ENCODE assay signal across 34 cellular contexts in the genomic region with DNA sequence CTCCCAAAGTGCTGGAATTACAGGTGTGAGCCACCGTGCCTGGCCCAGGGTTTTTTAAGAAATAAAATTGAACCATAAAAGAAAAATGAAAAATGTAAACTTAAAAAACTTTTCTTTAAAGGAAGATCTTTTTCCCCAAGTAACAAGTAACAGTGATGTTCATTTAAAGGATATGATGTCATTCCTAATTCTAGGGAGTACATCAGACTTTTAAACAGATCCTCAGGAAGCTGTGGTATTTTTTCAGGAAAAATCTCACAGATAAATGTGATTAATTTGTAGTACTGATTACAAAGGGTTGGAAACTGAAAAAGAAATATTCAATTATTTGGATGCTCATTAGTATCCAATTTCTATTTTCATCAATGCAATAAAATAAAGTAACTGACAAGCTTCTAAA. TPM values are rescaled to one million over a fixed set of nuclear protein-coding genes. Genes with fewer than 3 reads are reported as not detected.
"Had no signal": no experiment of that assay in that cellular context is flagged by ENCODE, and none has a peak within 500 bp of the region (broad histone marks: within the 10 kb centered on the region; RNA-seq: fewer than 3 reads in every experiment).

No MANE protein-coding gene starts in this region.

- DNase-seq: activated CD4-positive, alpha-beta T cell treated with anti-CD3 and anti-CD28 coated beads for 1 hour; activated CD4-positive, alpha-beta T cell treated with anti-CD3 and anti-CD28 coated beads for 48 hours; activated CD4-positive, CD25-positive, alpha-beta regulatory T cell; activated CD8-positive, alpha-beta T cell treated with anti-CD3 and anti-CD28 coated beads for 36 hours; activated effector memory CD4-positive, alpha-beta T cell treated with anti-CD3 and anti-CD28 coated beads, Interleukin-2, amount 50 U/mL, for 16 hours; activated naive CD4-positive, alpha-beta T cell; activated naive CD4-positive, alpha-beta T cell treated with anti-CD3 and anti-CD28 coated beads, Interleukin-2, amount 50 U/mL, for 16 hours; activated naive CD8-positive, alpha-beta T cell treated with anti-CD3 and anti-CD28 coated beads for 36 hours; activated T-cell treated with anti-CD3 and anti-CD28 coated beads, Interleukin-2, amount 50 U/mL, for 1 hour; activated T-cell treated with anti-CD3 and anti-CD28 coated beads, Interleukin-2, amount 50 U/mL, for 72 hours; amniotic stem cell; NCI-H1092 treated with DMSO at 0.1 percent for 48 hours; NCI-H1417; NCI-H146; NCI-H187; NCI-H2107; NCI-H2171; NCI-H510A; NCI-H748 treated with DMSO at 0.1 percent for 48 hours; NK-92 treated with Interleukin-12 subunit alpha and Interleukin-12 subunit beta, amount 100 ng/mL, for 24 hours; PC-9; SIG-M5; SW 1271; T-helper 1 cell; T-helper 2 cell; T-helper 9 cell; WERI-Rb-1 had no signal

- H3K4me1 ChIP-seq: ascending aorta had no signal

- H3K27ac ChIP-seq: ascending aorta, KMS-11, PC-9, RWPE1, WERI-Rb-1 had no signal

- H2AFZ ChIP-seq: PC-9 had no signal

- H3K4me3 ChIP-seq: ascending aorta, cardiac muscle cell, PC-9 had no signal

- H3K9ac ChIP-seq: KMS-11 had no signal

- FAIRE-seq: RCC 7860 had no signal

- ATAC-seq: activated CD8-positive, alpha-beta T cell treated with anti-CD3 and anti-CD28 coated beads for 36 hours; activated T-cell treated with anti-CD3 and anti-CD28 coated beads, Interleukin-2, amount 50 U/mL, for 72 hours; activated T-helper 17 cell treated with anti-CD3 and anti-CD28 coated beads, Interleukin-2, amount 50 U/mL, for 72 hours; Right ventricle myocardium inferior had no signal

- H3K9me3 ChIP-seq: ascending aorta had no signal

- H3K4me2 ChIP-seq: KMS-11, PC-9 had no signal

- H3K27me3 ChIP-seq: ascending aorta, cardiac muscle cell had no signal

RNA-seq across cellular contexts. Expression of a gene that starts 14.6 kb away (rescaled TPM):
- total RNA-seq: ascending aorta had no signal
